9 cellular contexts compared by ENCODE assay signal in genomic region chr19:6587093-6587820, GRCh38. TPM values are rescaled to one million over a fixed set of nuclear protein-coding genes. Genes with fewer than 3 reads are reported as not detected.
DNase-seq lines count a peak whose midpoint lies in the region; ATAC-seq, FAIRE-seq and TF ChIP-seq lines count a peak whose summit lies in the region.
"Had no signal": no experiment of that assay in that cellular context is flagged by ENCODE, and none has a peak within 500 bp of the region (broad histone marks: within the 10 kb centered on the region; RNA-seq: fewer than 3 reads in every experiment).

No MANE protein-coding gene starts in this region.

- intact Hi-C loops in CD14-positive monocyte (cut with micrococcal nuclease) = no loop called here
- intact Hi-C loops in left colon (cut with DNase I, micrococcal nuclease) = no loop called here

- peak overlapping the region; percentile 74 for H3K4me3 ChIP-seq in GM23338

- ATAC-seq in GM23338 (peak; percentile 12), left colon (peak; percentile 79), GM21515 (IDR thresholded peaks at IDR 0.05; ENCODE audit: unreplicated experiment) (no peak)
- peak; percentile 22 to 29 for ATAC-seq in activated T-cell treated with anti-CD3 and anti-CD28 coated beads, Interleukin-2, amount 50 U/mL, for 4 hours

- H3K9me3 Mint-ChIP-seq in CD14-positive monocyte (peaks cover 0 to 36% (median 20%) of the 10 kb centered on the region in 7 donors), GM23338 (peaks cover 71% of the 10 kb centered on the region)
- no peaks in the 10 kb centered on the region for H3K9me3 Mint-ChIP-seq in activated T-cell treated with anti-CD3 and anti-CD28 coated beads, Interleukin-2, amount 50 U/mL, for 4 hours

- peaks cover 18% of the 10 kb centered on the region for H3F3A ChIP-seq in GM23338 (replicated peaks; ENCODE audit: low read depth)

- peaks cover 10% of the 10 kb centered on the region; the same call in 1 of the 2 replicates for H4K20me1 ChIP-seq in GM23338 (replicated peaks; ENCODE audit: insufficient read depth)

- peak overlapping the region; percentile 52 to 82 for H3K4me3 Mint-ChIP-seq in CD14-positive monocyte
- H3K4me3 Mint-ChIP-seq in GM23338 = peak overlapping the region; percentile 70
- peak overlapping the region; percentile 63 for H3K4me3 Mint-ChIP-seq in activated T-cell treated with anti-CD3 and anti-CD28 coated beads, Interleukin-2, amount 50 U/mL, for 4 hours

- no peak for FAIRE-seq in urothelium cell line (lab: Jason Lieb, UNC)

- H3K27ac ChIP-seq in GM23338 (ENCODE audit: low read depth) = no peak overlapping the region

- H3K27ac Mint-ChIP-seq in CD14-positive monocyte = peak overlapping the region in 1 of 7 donors; percentile 43
- H3K27ac Mint-ChIP-seq in GM23338 = no peak overlapping the region

- H3K9me2 ChIP-seq in GM23338 (ENCODE audit: insufficient read depth) = no peaks in the 10 kb centered on the region

- no peaks in the 10 kb centered on the region for H3K36me3 ChIP-seq in GM23338 (ENCODE audit: insufficient read depth)

- peak overlapping the region; percentile 95 for H3K4me2 ChIP-seq in GM23338

- peaks cover 67 to 71% (median 68%) of the 10 kb centered on the region in 3 donors for H3K27me3 Mint-ChIP-seq in CD14-positive monocyte (ENCODE audit: low read depth in 3 of 3)
- H3K27me3 Mint-ChIP-seq in GM23338 (ENCODE audit: insufficient read depth, low read depth, poor library complexity) = peaks cover 70% of the 10 kb centered on the region
- peaks cover 63% of the 10 kb centered on the region for H3K27me3 Mint-ChIP-seq in activated T-cell treated with anti-CD3 and anti-CD28 coated beads, Interleukin-2, amount 50 U/mL, for 4 hours (ENCODE audit: low read depth)

- peaks cover 70% of the 10 kb centered on the region for H3K27me3 ChIP-seq in GM23338 (ENCODE audit: insufficient read depth)

- H2AFZ ChIP-seq in GM23338 = peak overlapping the region; percentile 86

- peaks cover 55% of the 10 kb centered on the region for H3K4me1 Mint-ChIP-seq in CD14-positive monocyte
- H3K4me1 Mint-ChIP-seq in GM23338 = peaks cover 30% of the 10 kb centered on the region
- peaks cover 50% of the 10 kb centered on the region for H3K4me1 Mint-ChIP-seq in activated T-cell treated with anti-CD3 and anti-CD28 coated beads, Interleukin-2, amount 50 U/mL, for 4 hours (ENCODE audit: low read depth)

- TF ChIP-seq CTCF in CD14-positive monocyte (IDR thresholded peaks at IDR 0.05) = no peak
- TF ChIP-seq CTCF in GM23338 (conservative IDR thresholded peaks at IDR 0.05; ENCODE audit: low read depth in 2 of 2) = no peak

- H3K36me3 Mint-ChIP-seq in CD14-positive monocyte (peaks cover 8 to 9% of the 10 kb centered on the region in 2 donors), GM23338 (ENCODE audit: low read depth) (no peaks in the 10 kb centered on the region; the same call in 2 of the 3 replicates)
- no peaks in the 10 kb centered on the region for H3K36me3 Mint-ChIP-seq in activated T-cell treated with anti-CD3 and anti-CD28 coated beads, Interleukin-2, amount 50 U/mL, for 4 hours (ENCODE audit: insufficient read depth)

- DNase-seq in CD14-positive monocyte (ENCODE audit: low spot score) (no peak), GM23338 (ENCODE audit: low spot score) (peak; percentile 77), left colon (peak in 1 of 2 donors; percentile 25), NOMO-1 treated with dmso at 0.1 percent for 144 hours (lab: John Stamatoyannopoulos, UW; ENCODE audit: unreplicated experiment) (no peak), urothelium cell line (ENCODE audit: low spot score) (no peak), HuH-7.5 (ENCODE audit: low spot score) (no peak)
- DNase-seq in activated T-cell treated with anti-CD3 and anti-CD28 coated beads, Interleukin-2, amount 50 U/mL, for 4 hours = no peak
- DNase-seq: hippocampal formation had no signal

- no peaks in the 10 kb centered on the region for H3K79me2 ChIP-seq in GM23338 (replicated peaks; ENCODE audit: insufficient read depth)

- peaks cover 29% of the 10 kb centered on the region for H3K4me1 ChIP-seq in GM23338 (ENCODE audit: insufficient read depth)

TF ChIP-seq in GM23338, 12 proteins besides CTCF, POLR2A, EP300 and RAD21 (continues in another document):
- TF ChIP-seq ZNF462 (CRISPR knock-in tag; IDR thresholded peaks at IDR 0.05) (no peak), NANOG (IDR thresholded peaks at IDR 0.05; ENCODE audit: borderline replicate concordance) (no peak), EZH2phosphoT487 (IDR thresholded peaks at IDR 0.05; ENCODE audit: unreplicated experiment) (no peak), STAT1 (IDR thresholded peaks at IDR 0.05; ENCODE audit: unreplicated experiment) (no peak)

RNA-seq across cellular contexts. Expression of gene CD70, which starts 3.7 kb away (rescaled TPM):
- polyA plus RNA-seq in CD14-positive monocyte (not detected), GM23338 (2016; fragmentation: Nextera tagmentation; extraction: Ambion mirVana) (7.1 and 7.3 TPM in 2 replicates)
- 2.0 and 7.3 TPM in 2 replicates for total RNA-seq in GM23338 (2014; rRNA removed; shearing (Covaris generic))
- 10 to 100 TPM in 1 of 3 donors, 1 to 10 TPM in 2; 4.6 to 13.6 (median 6.6) TPM for total RNA-seq in activated T-cell treated with anti-CD3 and anti-CD28 coated beads, Interleukin-2, amount 50 U/mL, for 4 hours
- under 1 TPM in 1 of 2 donors, not detected in 1; 0.64 TPM for total RNA-seq in left colon

RNA-seq across cellular contexts. Expression of gene TNFSF9, which starts 56.4 kb away (rescaled TPM):
- polyA plus RNA-seq in CD14-positive monocyte = 1 to 10 TPM; 4.3 to 4.9 TPM
- total RNA-seq in GM23338 (2014; rRNA removed; shearing (Covaris generic)) = 5.3 and 9.1 TPM in 2 replicates
- polyA plus RNA-seq in GM23338 (2016; fragmentation: Nextera tagmentation; extraction: Ambion mirVana) = 2.6 and 2.8 TPM in 2 replicates
- 1 to 10 TPM; 3.5 to 7.4 (median 3.8) TPM for total RNA-seq in activated T-cell treated with anti-CD3 and anti-CD28 coated beads, Interleukin-2, amount 50 U/mL, for 4 hours
- total RNA-seq in left colon = 1 to 10 TPM; 1.6 to 2.7 TPM
